Comparison of ENCODE assay signal across 21 cellular contexts in genomic region chr20:25510721-25511120, GRCh38.
DNase-seq lines count a peak whose midpoint lies in the region; ATAC-seq, FAIRE-seq and TF ChIP-seq lines count a peak whose summit lies in the region.
"Had no signal": no experiment of that assay in that cellular context is flagged by ENCODE, and none has a peak within 500 bp of the region (broad histone marks: within the 10 kb centered on the region; RNA-seq: fewer than 3 reads in every experiment).

No MANE protein-coding gene starts in this region.

- H3K4me3 ChIP-seq in kidney (ENCODE audit: low read length in 2 of 2) = no peak overlapping the region
- H3K4me3 ChIP-seq in suprapubic skin = no peak overlapping the region
- H3K4me3 ChIP-seq: GM23248 had no signal

- H3K36me3 Mint-ChIP-seq in activated naive CD4-positive, alpha-beta T cell treated with anti-CD3 and anti-CD28 coated beads, Interleukin-2, amount 50 U/mL, for 72 hours = peaks cover 38 to 39% of the 10 kb centered on the region in 2 donors

- H3K27me3 ChIP-seq in suprapubic skin = no peaks in the 10 kb centered on the region

- FAIRE-seq in kidney (lab: Jason Lieb, UNC) = no peak
- FAIRE-seq: A204.1, GM12891, H1 had no signal

- H3K36me3 ChIP-seq in kidney (ENCODE audit: control insufficient read depth in 1 of 2, insufficient read depth in 2 of 2, low read length in 2 of 2) = peaks cover 27 to 51% of the 10 kb centered on the region in 2 donors
- H3K36me3 ChIP-seq in suprapubic skin = peaks cover 50% of the 10 kb centered on the region

- WGBS in suprapubic skin = 90% methylated on average over 7 of the region's 7 CpGs

- no peak for TF ChIP-seq EP300 in suprapubic skin (IDR thresholded peaks at IDR 0.05)

- no peak overlapping the region for H3K27ac Mint-ChIP-seq in activated naive CD4-positive, alpha-beta T cell treated with anti-CD3 and anti-CD28 coated beads, Interleukin-2, amount 50 U/mL, for 72 hours
- H3K27ac Mint-ChIP-seq: B cell; CD4-positive, alpha-beta memory T cell had no signal

- no peak for TF ChIP-seq POLR2A in suprapubic skin (IDR thresholded peaks at IDR 0.05)

- peaks cover 16 to 29% of the 10 kb centered on the region in 2 donors for H3K9me3 Mint-ChIP-seq in activated naive CD4-positive, alpha-beta T cell treated with anti-CD3 and anti-CD28 coated beads, Interleukin-2, amount 50 U/mL, for 72 hours

- peaks cover 9 to 13% of the 10 kb centered on the region in 2 donors for H3K4me1 ChIP-seq in kidney (ENCODE audit: control insufficient read depth in 1 of 2, insufficient read depth in 1 of 2, low read depth in 1 of 2, low read length in 2 of 2)
- H3K4me1 ChIP-seq in suprapubic skin = no peaks in the 10 kb centered on the region

- intact Hi-C loops in cardiac septum (cut with DNase I) = no loop called here
- intact Hi-C loops in Right ventricle myocardium superior (cut with DNase I) = no loop called here
- intact Hi-C loops in kidney (cut with DNase I) = no loop called here

- TF ChIP-seq CTCF in kidney (IDR thresholded peaks at IDR 0.05; ENCODE audit: borderline replicate concordance, extremely low read depth, insufficient read depth) = no peak
- TF ChIP-seq CTCF in suprapubic skin (IDR thresholded peaks at IDR 0.05) = no peak

- peaks cover 0 to 18% of the 10 kb centered on the region in 2 donors for H3K9me3 ChIP-seq in kidney (ENCODE audit: control insufficient read depth in 1 of 2, low read length in 2 of 2)
- peaks cover 8% of the 10 kb centered on the region for H3K9me3 ChIP-seq in suprapubic skin

- no peak overlapping the region for H3K9ac ChIP-seq in kidney (ENCODE audit: low read length in 2 of 2)
- H3K9ac ChIP-seq: GM23248 had no signal

- ATAC-seq in Right ventricle myocardium superior (ENCODE audit: poor library complexity) = no peak
- no peak for ATAC-seq in activated naive CD4-positive, alpha-beta T cell treated with anti-CD3 and anti-CD28 coated beads, Interleukin-2, amount 50 U/mL, for 72 hours
- ATAC-seq: HCT116 had no signal

- DNase-seq in cardiac septum (ENCODE audit: low spot score) (peak; percentile 17), Right ventricle myocardium superior (no peak), kidney (peak; percentile 41), suprapubic skin (ENCODE audit: low spot score in 2 of 2) (peak; percentile 38 to 44), SHP77 (lab: John Stamatoyannopoulos, UW) (no peak)
- no peak for DNase-seq in activated naive CD4-positive, alpha-beta T cell treated with anti-CD3 and anti-CD28 coated beads, Interleukin-2, amount 50 U/mL, for 72 hours (ENCODE audit: low spot score in 2 of 2)
- DNase-seq: C1 segment of cervical spinal cord; Calu3; CD4-positive, alpha-beta memory T cell; COR-L47; DMS53; DMS79 treated with DMSO at 0.1 percent for 48 hours; GF-D8; GM23248; H9 had no signal

- H3K27ac ChIP-seq in kidney (ENCODE audit: low read depth in 2 of 2, low read length in 2 of 2) = no peak overlapping the region
- no peak overlapping the region for H3K27ac ChIP-seq in suprapubic skin
- H3K27ac ChIP-seq: 22Rv1, GM23248 had no signal

Comparison
In these comparisons a context has a peak if more than half of its experiments do, and no peak if none do; other contexts are left out.
1. DNase-seq: peak in cardiac septum (single experiment), kidney (single experiment) and suprapubic skin (2 of 2); none in Right ventricle myocardium superior (single experiment), SHP77 (0 of 2) and activated naive CD4-positive, alpha-beta T cell treated with anti-CD3 and anti-CD28 coated beads, Interleukin-2, amount 50 U/mL, for 72 hours (0 of 2).